8 cellular contexts compared by ENCODE assay signal in genomic region chr13:51801631-51802099, GRCh38. TPM values are rescaled to one million over a fixed set of nuclear protein-coding genes. Genes with fewer than 3 reads are reported as not detected.
DNase-seq lines count a peak whose midpoint lies in the region; ATAC-seq and TF ChIP-seq lines count a peak whose summit lies in the region.

No MANE protein-coding gene starts in this region.

- no peaks in the 10 kb centered on the region for H3K9me3 ChIP-seq in mammary epithelial cell (replicated peaks; ENCODE audit: insufficient read depth, low read length)
- no peaks in the 10 kb centered on the region for H3K9me3 ChIP-seq in lung (ENCODE audit: control insufficient read depth in 2 of 2, insufficient read depth in 1 of 2, low read length in 1 of 2)
- no peaks in the 10 kb centered on the region for H3K9me3 ChIP-seq in thoracic aorta

- ATAC-seq in lung (ENCODE audit: insufficient read depth, low FRiP score) = no peak
- ATAC-seq in thoracic aorta (ENCODE audit: insufficient number of reproducible peaks, low FRiP score, low read depth) = no peak
- ATAC-seq in HG03175 (IDR thresholded peaks at IDR 0.05; ENCODE audit: unreplicated experiment) = no peak
- ATAC-seq in HG03108 (IDR thresholded peaks at IDR 0.05; ENCODE audit: unreplicated experiment) = no peak

- CTCF ChIA-PET in mammary epithelial cell (lab: Charles Lee; ENCODE audit: low non-redundant PET) = no interaction called here

- H3K27me3 Mint-ChIP-seq in activated naive CD4-positive, alpha-beta T cell treated with anti-CD3 and anti-CD28 coated beads, Interleukin-2, amount 50 U/mL, for 24 hours = no peaks in the 10 kb centered on the region

- intact Hi-C loops in mammary epithelial cell (cut with micrococcal nuclease) = loop anchor here (5.0 kb wide), 2 partner anchors 159 to 401 kb away; no protein-coding TSS in a partner anchor

- 50% methylated on average over 7 of the region's 7 CpGs for WGBS in mammary epithelial cell (ENCODE audit: low coverage, missing lambda C conversion rate)
- 43 to 57% methylated on average over 7 of the region's 7 CpGs for WGBS in lung, 2 donors

- H3K9me3 Mint-ChIP-seq in activated naive CD4-positive, alpha-beta T cell treated with anti-CD3 and anti-CD28 coated beads, Interleukin-2, amount 50 U/mL, for 24 hours = no peaks in the 10 kb centered on the region

- H3K27me3 ChIP-seq in mammary epithelial cell (ENCODE audit: insufficient read depth, low read length) (no peaks in the 10 kb centered on the region), lung (ENCODE audit: control insufficient read depth, insufficient read depth) (no peaks in the 10 kb centered on the region), thoracic aorta (replicated peaks; ENCODE audit: insufficient read depth) (no peaks in the 10 kb centered on the region)

- H3K4me3 ChIP-seq in mammary epithelial cell (replicated peaks in 1 of 3; ENCODE audit: insufficient read depth in 1 of 3, low read depth in 2 of 3, low read length in 3 of 3) = no peak overlapping the region
- no peak overlapping the region for H3K4me3 ChIP-seq in lung
- peak overlapping the region; percentile 11 for H3K4me3 ChIP-seq in thoracic aorta

- H3K27ac ChIP-seq in mammary epithelial cell (ENCODE audit: insufficient read depth, low read depth, low read length) (peak overlapping the region; percentile 38), lung (ENCODE audit: low read depth in 1 of 2, low read length in 1 of 2) (peak overlapping the region; percentile 29 to 100), thoracic aorta (peak overlapping the region; percentile 81 to 97)

- H3K4me2 ChIP-seq in mammary epithelial cell (ENCODE audit: insufficient read depth, low read depth, low read length) = no peak overlapping the region

- no peaks in the 10 kb centered on the region for H4K20me1 ChIP-seq in mammary epithelial cell (ENCODE audit: insufficient read depth, low read length)

- peak overlapping the region; percentile 91 for H3K27ac Mint-ChIP-seq in activated naive CD4-positive, alpha-beta T cell treated with anti-CD3 and anti-CD28 coated beads, Interleukin-2, amount 50 U/mL, for 24 hours

- H3K79me2 ChIP-seq in mammary epithelial cell (ENCODE audit: insufficient read depth, low read length) = no peaks in the 10 kb centered on the region

- in situ Hi-C loops in mammary epithelial cell (cut with MboI; ENCODE audit: low sequenced_read_pairs in 2 of 2) = loop anchor here in 1 of 2 donors (10.0 kb wide), 1 partner anchor 323 kb away; the partner anchor contains the start of gene NEK5

- no peak overlapping the region for H3K9ac ChIP-seq in mammary epithelial cell (ENCODE audit: insufficient read depth, low read length)

- H3K4me1 ChIP-seq in mammary epithelial cell (ENCODE audit: insufficient read depth, low read length) (peaks cover 22% of the 10 kb centered on the region), lung (ENCODE audit: control insufficient read depth in 2 of 2, insufficient read depth in 2 of 2, low read length in 2 of 2) (peaks cover 9 to 17% of the 10 kb centered on the region in 2 donors), thoracic aorta (ENCODE audit: control insufficient read depth in 1 of 2, low read depth in 2 of 2) (peaks cover 25 to 56% of the 10 kb centered on the region in 2 donors)

- H3K36me3 ChIP-seq in mammary epithelial cell (ENCODE audit: insufficient read depth, low read length) (no peaks in the 10 kb centered on the region), lung (ENCODE audit: control insufficient read depth in 2 of 2, insufficient read depth in 2 of 2, low read length in 2 of 2) (peaks cover 0 to 2% of the 10 kb centered on the region in 2 donors), thoracic aorta (no peaks in the 10 kb centered on the region)

- dilution Hi-C loops in mammary epithelial cell (cut with HindIII; ENCODE audit: low sequenced_read_pairs) = no loop called here

- H3K36me3 Mint-ChIP-seq in activated naive CD4-positive, alpha-beta T cell treated with anti-CD3 and anti-CD28 coated beads, Interleukin-2, amount 50 U/mL, for 24 hours = no peaks in the 10 kb centered on the region

- no peak for DNase-seq in activated naive CD4-positive, alpha-beta T cell treated with Interleukin-2 at 50 U/mL for 16 hours
- DNase-seq in mammary epithelial cell (peak; percentile 19), lung (ENCODE audit: low spot score) (peak; percentile 76), thoracic aorta (ENCODE audit: low spot score) (peak; percentile 32), NCI-H1436 (lab: John Stamatoyannopoulos, UW) (no peak)

- no peak for TF ChIP-seq CTCF in mammary epithelial cell (conservative IDR thresholded peaks at IDR 0.05 in 1 of 2, IDR thresholded peaks at IDR 0.05 in 1 of 2; ENCODE audit: extremely low read depth in 1 of 2, insufficient read depth in 1 of 2, low read depth in 1 of 2, low read length in 2 of 2)
- no peak for TF ChIP-seq CTCF in lung (IDR thresholded peaks at IDR 0.05; ENCODE audit: control extremely low read depth, extremely low read depth)
- TF ChIP-seq CTCF in thoracic aorta (IDR thresholded peaks at IDR 0.05) = no peak

- peak overlapping the region; percentile 18 for H2AFZ ChIP-seq in mammary epithelial cell (ENCODE audit: low read depth, low read length)

- no TSS peak for BruUV-seq in mammary epithelial cell (replicated peaks; lab: Mats Ljungman, UMichigan)

- peak overlapping the region; percentile 96 for H3K4me3 Mint-ChIP-seq in activated naive CD4-positive, alpha-beta T cell treated with anti-CD3 and anti-CD28 coated beads, Interleukin-2, amount 50 U/mL, for 24 hours

- H3K4me1 Mint-ChIP-seq in activated naive CD4-positive, alpha-beta T cell treated with anti-CD3 and anti-CD28 coated beads, Interleukin-2, amount 50 U/mL, for 24 hours = peaks cover 49% of the 10 kb centered on the region

RNA-seq across cellular contexts. Expression of gene DHRS12, which starts 2.3 kb away (rescaled TPM):
- 1 to 10 TPM; 5.5 to 8.7 TPM for total RNA-seq in mammary epithelial cell
- 4.0 TPM for polyA plus RNA-seq in mammary epithelial cell
- not detected for polyA minus RNA-seq in mammary epithelial cell
- total RNA-seq in lung = 10 to 100 TPM in 1 of 2 donors, 1 to 10 TPM in 1; 8.5 to 14.1 TPM
- polyA plus RNA-seq in lung = 10 to 100 TPM in 1 of 2 donors, 1 to 10 TPM in 1; 9.8 to 17.9 TPM
- total RNA-seq in thoracic aorta = 10 to 100 TPM in 1 of 2 donors, 1 to 10 TPM in 1; 4.9 to 13.3 TPM

RNA-seq across cellular contexts. Expression of gene TMEM272, which starts 43.3 kb away (rescaled TPM):
- total RNA-seq in mammary epithelial cell (not detected), lung (under 1 TPM; 0.09 to 0.55 TPM), thoracic aorta (not detected)
- polyA plus RNA-seq in mammary epithelial cell (not detected), lung (under 1 TPM; 0.08 to 0.09 TPM)
- not detected for polyA minus RNA-seq in mammary epithelial cell

Comparison
In these comparisons a context has a peak if more than half of its experiments do, and no peak if none do; other contexts are left out.
1. DNase-seq: peak in mammary epithelial cell (single experiment), lung (single experiment) and thoracic aorta (single experiment); none in activated naive CD4-positive, alpha-beta T cell treated with Interleukin-2 at 50 U/mL for 16 hours (single experiment) and NCI-H1436 (single experiment).
2. H3K27ac ChIP-seq: peak in every context shown above with its lines; median percentile 89 in thoracic aorta; 64 in lung; 38 in mammary epithelial cell.